Comparison of ENCODE assay signal across 16 cellular contexts in genomic region chr1:155196893-155197638, GRCh38. TPM values are rescaled to one million over a fixed set of nuclear protein-coding genes. Genes with fewer than 3 reads are reported as not detected.
DNase-seq lines count a peak whose midpoint lies in the region; ATAC-seq and TF ChIP-seq lines count a peak whose summit lies in the region.
"Had no signal": no experiment of that assay in that cellular context is flagged by ENCODE, and none has a peak within 500 bp of the region (broad histone marks: within the 10 kb centered on the region; RNA-seq: fewer than 3 reads in every experiment).

No MANE protein-coding gene starts in this region.

- no peak overlapping the region for H3K4me3 ChIP-seq in lower lobe of right lung
- H3K4me3 ChIP-seq in subcutaneous abdominal adipose tissue (ENCODE audit: low read depth in 1 of 5, low read length in 5 of 5): no peak overlapping the region
- H3K4me3 ChIP-seq in prostate gland: no peak overlapping the region
- H3K4me3 ChIP-seq: A549, SJSA1 had no signal

- ATAC-seq in Right ventricle myocardium superior (ENCODE audit: poor library complexity): no peak
- no peak for ATAC-seq in left ventricle myocardium superior
- ATAC-seq in lower lobe of right lung: no peak
- no peak for ATAC-seq in GM18867 (IDR thresholded peaks at IDR 0.05; ENCODE audit: unreplicated experiment)
- ATAC-seq: A549; activated CD8-positive, alpha-beta T cell treated with anti-CD3 and anti-CD28 coated beads for 36 hours; HepG2 had no signal

- intact Hi-C loops in Right ventricle myocardium superior (cut with DNase I) (no loop called here), left ventricle myocardium superior (cut with micrococcal nuclease) (no loop called here), lower lobe of right lung (cut with DNase I) (no loop called here), prostate gland (cut with DNase I) (no loop called here)

- 90% methylated on average over 20 of the region's 20 CpGs for WGBS in prostate gland

- peak; percentile 50 for DNase-seq in Right ventricle myocardium superior
- no peak for DNase-seq in left ventricle myocardium superior
- peak; percentile 37 for DNase-seq in lower lobe of right lung
- no peak for DNase-seq in kidney tubule cell (ENCODE audit: low spot score)
- no peak for DNase-seq in prostate gland (ENCODE audit: low spot score)
- DNase-seq: activated CD8-positive, alpha-beta T cell treated with anti-CD3 and anti-CD28 coated beads for 36 hours; COR-L47; islet precursor cell; NCI-H1092; stimulated activated naive CD4-positive, alpha-beta T cell treated with Interleukin-2 at 50 U/mL for 16 hours had no signal

- H3K27me3 ChIP-seq in lower lobe of right lung (ENCODE audit: low read depth) (no peaks in the 10 kb centered on the region), subcutaneous abdominal adipose tissue (ENCODE audit: control insufficient read depth in 5 of 5, insufficient read depth in 4 of 5, low read length in 5 of 5) (no peaks in the 10 kb centered on the region), prostate gland (replicated peaks; ENCODE audit: insufficient read depth) (no peaks in the 10 kb centered on the region)
- H3K27me3 ChIP-seq: SJSA1 had no signal

- H3K4me1 ChIP-seq in lower lobe of right lung (peaks cover 26% of the 10 kb centered on the region), subcutaneous abdominal adipose tissue (ENCODE audit: control insufficient read depth in 5 of 5, insufficient read depth in 5 of 5, low read length in 5 of 5) (peaks cover 6 to 46% (median 38%) of the 10 kb centered on the region in 5 donors), prostate gland (replicated peaks) (peaks cover 19% of the 10 kb centered on the region)

- no peak for TF ChIP-seq POLR2A in prostate gland (IDR thresholded peaks at IDR 0.05)

- TF ChIP-seq CTCF in lower lobe of right lung (IDR thresholded peaks at IDR 0.05) (no peak), prostate gland (IDR thresholded peaks at IDR 0.05) (no peak)

- peak overlapping the region; percentile 55 for H3K27ac ChIP-seq in cingulate gyrus (ENCODE audit: low read depth, low read length)
- no peak overlapping the region for H3K27ac ChIP-seq in lower lobe of right lung
- H3K27ac ChIP-seq in subcutaneous abdominal adipose tissue (ENCODE audit: low read depth, low read length): peak overlapping the region; percentile 50
- no peak overlapping the region for H3K27ac ChIP-seq in prostate gland
- H3K27ac ChIP-seq: A549, SJSA1 had no signal

- peak overlapping the region in 1 of 5 donors; percentile 28 for H3K9ac ChIP-seq in subcutaneous abdominal adipose tissue (ENCODE audit: low read length in 5 of 5)

- H3K36me3 ChIP-seq in lower lobe of right lung (peaks cover 12% of the 10 kb centered on the region), subcutaneous abdominal adipose tissue (ENCODE audit: control insufficient read depth in 5 of 5, insufficient read depth in 5 of 5, low read length in 5 of 5) (peaks cover 0 to 30% (median 25%) of the 10 kb centered on the region in 5 donors), prostate gland (no peaks in the 10 kb centered on the region)

- H3K9me3 ChIP-seq in lower lobe of right lung (no peaks in the 10 kb centered on the region), subcutaneous abdominal adipose tissue (ENCODE audit: control insufficient read depth in 5 of 5, low read length in 5 of 5) (no peaks in the 10 kb centered on the region), prostate gland (no peaks in the 10 kb centered on the region)
- H3K9me3 ChIP-seq: A549, SJSA1 had no signal

RNA-seq across cellular contexts. Expression of gene THBS3, which starts 10.6 kb away (rescaled TPM):
- total RNA-seq in Right ventricle myocardium superior (5.8 TPM), left ventricle myocardium superior (6.3 TPM), lower lobe of right lung (24.4 TPM), prostate gland (10 to 100 TPM; 13.1 to 38.5 TPM)

RNA-seq across cellular contexts. Expression of gene MTX1, which starts 11.4 kb away (rescaled TPM):
- total RNA-seq in Right ventricle myocardium superior (16.4 TPM), left ventricle myocardium superior (14.1 TPM), lower lobe of right lung (27.9 TPM), prostate gland (10 to 100 TPM; 49.6 to 57.1 TPM)

RNA-seq across cellular contexts. Expression of gene TRIM46, which starts 23.4 kb away (rescaled TPM):
- total RNA-seq in Right ventricle myocardium superior (0.08 TPM), left ventricle myocardium superior (0.22 TPM), lower lobe of right lung (0.35 TPM), prostate gland (1 to 10 TPM in 1 of 2 donors, under 1 TPM in 1; 0.14 to 1.6 TPM)

RNA-seq across cellular contexts. Expression of gene KRTCAP2, which starts 24.0 kb away (rescaled TPM):
- total RNA-seq in Right ventricle myocardium superior (121 TPM), left ventricle myocardium superior (134 TPM), lower lobe of right lung (173 TPM), prostate gland (100 to 1,000 TPM; 111 to 236 TPM)

RNA-seq across cellular contexts. Expression of gene DPM3, which starts 56.7 kb away (rescaled TPM):
- total RNA-seq in Right ventricle myocardium superior (49.4 TPM), left ventricle myocardium superior (52.4 TPM), lower lobe of right lung (62.3 TPM), prostate gland (10 to 100 TPM; 93.6 to 97.0 TPM)

Comparison
In these comparisons a context has a peak if more than half of its experiments do, and no peak if none do; other contexts are left out.
1. DNase-seq: peak in Right ventricle myocardium superior (single experiment) and lower lobe of right lung (single experiment); none in left ventricle myocardium superior (single experiment), kidney tubule cell (single experiment) and prostate gland (single experiment).
2. H3K27ac ChIP-seq: peak in cingulate gyrus (single experiment) and subcutaneous abdominal adipose tissue (single experiment); none in lower lobe of right lung (single experiment) and prostate gland (0 of 2).